Comparison of ENCODE assay signal across 8 cellular contexts in genomic region chr11:11148104-11148509, GRCh38.
DNase-seq lines count a peak whose midpoint lies in the region; ATAC-seq and TF ChIP-seq lines count a peak whose summit lies in the region.

No MANE protein-coding gene starts in this region.

- peak overlapping the region in 3 of 5 experiments; percentile 47 to 84 (median 76) for H3K27ac Mint-ChIP-seq in brain

- no peaks in the 10 kb centered on the region for H3K36me3 Mint-ChIP-seq in brain

- peaks cover 12% of the 10 kb centered on the region for H3K4me1 Mint-ChIP-seq in brain

- H3K27ac ChIP-seq in HUES64 (ENCODE audit: low read depth, low read length) (peak overlapping the region; percentile 3; the same call in 1 of the 2 replicates), substantia nigra (ENCODE audit: low read depth, low read length, poor library complexity, severe bottlenecking) (no peak overlapping the region)

- H3K27me3 Mint-ChIP-seq in brain = peaks cover 4% of the 10 kb centered on the region

- DNase-seq in A172 (ENCODE audit: low spot score) = peak; percentile 66
- DNase-seq in kidney epithelial cell (ENCODE audit: low read depth) = peak; percentile 16
- peak in 26 of 49 donors; percentile 12 to 61 (median 42) for DNase-seq in substantia nigra (lab: John Stamatoyannopoulos, UW)
- DNase-seq in HuH-7 (ENCODE audit: low spot score) = no peak

- H3K27me3 ChIP-seq in HUES64 (ENCODE audit: insufficient read depth, low read length) (no peaks in the 10 kb centered on the region), kidney epithelial cell (ENCODE audit: control insufficient read depth, insufficient read depth, low read length) (no peaks in the 10 kb centered on the region)

- no peak overlapping the region for H3K4me3 ChIP-seq in HUES64 (ENCODE audit: low read length)
- no peak overlapping the region for H3K4me3 ChIP-seq in kidney epithelial cell (ENCODE audit: low read depth, low read length)

- H3K4me3 Mint-ChIP-seq in brain = peak overlapping the region in 1 of 5 experiments; percentile 1

- no peak overlapping the region for H3K9ac ChIP-seq in HUES64 (ENCODE audit: low read depth, low read length)

- ATAC-seq in HG03565 (IDR thresholded peaks at IDR 0.05; ENCODE audit: unreplicated experiment) = no peak
- ATAC-seq in HG03196 (IDR thresholded peaks at IDR 0.05; ENCODE audit: unreplicated experiment) = no peak

- WGBS in HUES64 = 43% methylated on average over 5 of the region's 5 CpGs

- TF ChIP-seq CTCF in brain (conservative IDR thresholded peaks at IDR 0.05) (peak; percentile 11 to 24), kidney epithelial cell (IDR thresholded peaks at IDR 0.05; ENCODE audit: insufficient read depth, low read length, poor library complexity, severe bottlenecking) (no peak)

- H3K9me3 Mint-ChIP-seq in brain = peaks cover 0 to 4% (median 3%) of the 10 kb centered on the region in 5 experiments

- H3K36me3 ChIP-seq in HUES64 (ENCODE audit: insufficient read depth, low read length) = no peaks in the 10 kb centered on the region
- no peaks in the 10 kb centered on the region for H3K36me3 ChIP-seq in kidney epithelial cell (ENCODE audit: control insufficient read depth, insufficient read depth, low read length)

- H3K4me1 ChIP-seq in HUES64 (ENCODE audit: insufficient read depth, low read length) = 0 out of 2 replicates have a peak, but pooled peaks cover 5% of the 10 kb centered on the region

- no peaks in the 10 kb centered on the region for H3K9me3 ChIP-seq in HUES64 (ENCODE audit: insufficient read depth, low read depth, low read length)
